ENCODE assay signal across 8 cellular contexts in genomic region chr3:147945968-147946519, GRCh38.
DNase-seq lines count a peak whose midpoint lies in the region; ATAC-seq and TF ChIP-seq lines count a peak whose summit lies in the region.

No MANE protein-coding gene starts in this region.

- no peaks in the 10 kb centered on the region for H3K9me2 ChIP-seq in SK-N-SH

- peak overlapping the region; percentile 66 for H3K4me2 ChIP-seq in SK-N-SH

- CTCF ChIA-PET in SK-N-SH (lab: Yijun Ruan, JAX): interaction anchor here (1.0 to 1.8 kb wide), 4 partner anchors 11 to 421 kb away, joined by 3 to 5 read pairs (median 4); no protein-coding TSS in a partner anchor

- peak; percentile 86 for TF ChIP-seq CTCF in SK-N-SH (IDR thresholded peaks at IDR 0.05)
- TF ChIP-seq CTCF in progenitor cell of endocrine pancreas (IDR thresholded peaks at IDR 0.05; ENCODE audit: unreplicated experiment): peak; percentile 56

- no peaks in the 10 kb centered on the region for H4K20me1 ChIP-seq in SK-N-SH (ENCODE audit: insufficient read depth)

- no peaks in the 10 kb centered on the region for H3K36me3 ChIP-seq in SK-N-SH (replicated peaks in 1 of 2; ENCODE audit: control insufficient read depth in 1 of 2, insufficient read depth in 2 of 2, low read length in 1 of 2)

- no peaks in the 10 kb centered on the region for H3K27me3 Mint-ChIP-seq in progenitor cell of endocrine pancreas

- no peaks in the 10 kb centered on the region for H3K27me3 ChIP-seq in SK-N-SH (ENCODE audit: insufficient read depth)

- peak in 1 of 2 experiments; percentile 62; a peak in 1 of 4 replicates for TF ChIP-seq EP300 in SK-N-SH (IDR thresholded peaks at IDR 0.05; ENCODE audit: borderline replicate concordance in 1 of 2, low read depth in 1 of 2, low read length in 1 of 2)

- POLR2A ChIA-PET in SK-N-SH (lab: Yijun Ruan, JAX): no interaction called here

- peaks cover 0 to 31% of the 10 kb centered on the region in 2 experiments; a peak in 3 of 4 replicates for H3K4me1 ChIP-seq in SK-N-SH (ENCODE audit: control insufficient read depth in 1 of 2, insufficient read depth in 2 of 2, low read depth in 1 of 2, low read length in 1 of 2)

- DNase-seq in NCI-H748 (lab: John Stamatoyannopoulos, UW; ENCODE audit: unreplicated experiment) (peak; percentile 50), NCI-H748 treated with DMSO at 0.1 percent for 48 hours (lab: John Stamatoyannopoulos, UW) (no peak), SK-N-SH (peak; percentile 48), foreskin melanocyte (peak; percentile 60), progenitor cell of endocrine pancreas (ENCODE audit: low spot score, unreplicated experiment) (no peak), NCI-H2196 (lab: John Stamatoyannopoulos, UW; ENCODE audit: unreplicated experiment) (no peak), NCI-H2107 treated with DMSO at 0.1 percent for 48 hours (lab: John Stamatoyannopoulos, UW; ENCODE audit: unreplicated experiment) (no peak)

- ATAC-seq in HG03342 (IDR thresholded peaks at IDR 0.05; ENCODE audit: unreplicated experiment): peak; percentile 66

- peak overlapping the region; percentile 20 to 52; a peak in 2 of 4 replicates for H3K4me3 ChIP-seq in SK-N-SH (ENCODE audit: low read depth in 2 of 2, low read length in 1 of 2)

- no peaks in the 10 kb centered on the region for H3K36me3 Mint-ChIP-seq in progenitor cell of endocrine pancreas (ENCODE audit: insufficient read depth)

- H3K27ac Mint-ChIP-seq in progenitor cell of endocrine pancreas: no peak overlapping the region

- H3K27ac ChIP-seq in SK-N-SH (ENCODE audit: low read depth in 2 of 2, low read length in 1 of 2): peak overlapping the region; percentile 77 to 99

- 19% methylated on average over 4 of the region's 4 CpGs for WGBS in SK-N-SH (ENCODE audit: low lambda C conversion rate)

- H3F3A ChIP-seq in SK-N-SH (replicated peaks; ENCODE audit: insufficient read depth): peaks cover 24% of the 10 kb centered on the region

- H3K79me2 ChIP-seq in SK-N-SH (ENCODE audit: insufficient read depth): no peaks in the 10 kb centered on the region

- no peaks in the 10 kb centered on the region for H3K9me3 ChIP-seq in SK-N-SH

- peak overlapping the region; percentile 98 for H2AFZ ChIP-seq in SK-N-SH (ENCODE audit: low read depth)

- no peak overlapping the region for H3K4me3 Mint-ChIP-seq in progenitor cell of endocrine pancreas (ENCODE audit: low read depth)

- peak; percentile 47; the same call in 1 of the 2 replicates for TF ChIP-seq RAD21 in SK-N-SH (IDR thresholded peaks at IDR 0.05; ENCODE audit: low read length)

- no peaks in the 10 kb centered on the region for H3K9me3 Mint-ChIP-seq in progenitor cell of endocrine pancreas (ENCODE audit: low read depth)

- H3K4me1 Mint-ChIP-seq in progenitor cell of endocrine pancreas (ENCODE audit: low read depth): peaks cover 4% of the 10 kb centered on the region

- H3K9ac ChIP-seq in SK-N-SH: peak overlapping the region; percentile 68

TF ChIP-seq in SK-N-SH, 30 proteins besides CTCF, POLR2A, EP300 and RAD21 (continues in another document):
- TF ChIP-seq GATA2 (CRISPR knock-in tag; IDR thresholded peaks at IDR 0.05) (no peak), RCOR1 (IDR thresholded peaks at IDR 0.05; ENCODE audit: low read length) (0 out of 2 replicates have a peak, but pooled peaks have one; percentile 35), NFIC (IDR thresholded peaks at IDR 0.05; ENCODE audit: borderline replicate concordance) (no peak), NRF1 (IDR thresholded peaks at IDR 0.05; ENCODE audit: low read depth, low read length) (no peak), TEAD4 (IDR thresholded peaks at IDR 0.05; ENCODE audit: borderline replicate concordance, insufficient read depth) (no peak), FOSL2 (IDR thresholded peaks at IDR 0.05; ENCODE audit: borderline replicate concordance, low read depth) (peak; percentile 26; the same call in 1 of the 2 replicates), USF1 (IDR thresholded peaks at IDR 0.05; ENCODE audit: borderline replicate concordance, low read depth) (no peak), TAF1 (IDR thresholded peaks at IDR 0.05; ENCODE audit: borderline replicate concordance, low read depth, low read length) (0 out of 2 replicates have a peak, but pooled peaks have one; percentile 42), REST (IDR thresholded peaks at IDR 0.05; ENCODE audit: low read depth, low read length) (no peak), RXRA (IDR thresholded peaks at IDR 0.05; ENCODE audit: borderline replicate concordance, low read depth) (peak; percentile 57; the same call in 1 of the 2 replicates), MEF2A (IDR thresholded peaks at IDR 0.05; ENCODE audit: borderline replicate concordance, low read depth) (peak; percentile 56), POLR2AphosphoS5 (IDR thresholded peaks at IDR 0.05; ENCODE audit: low read depth, low read length) (0 out of 2 replicates have a peak, but pooled peaks have one; percentile 42), IRF3 (IDR thresholded peaks at IDR 0.05; ENCODE audit: low read depth, low read length) (no peak), YY1 (IDR thresholded peaks at IDR 0.05; ENCODE audit: low read depth) (peak; percentile 31; the same call in 1 of the 2 replicates), PBX3 (IDR thresholded peaks at IDR 0.05) (no peak), SMC3 (IDR thresholded peaks at IDR 0.05; ENCODE audit: low read depth, low read length) (peak; percentile 22; the same call in 1 of the 2 replicates), JUND (IDR thresholded peaks at IDR 0.05) (peak; percentile 27; the same call in 1 of the 2 replicates), FOXM1 (IDR thresholded peaks at IDR 0.05; ENCODE audit: low read depth) (no peak), CHD2 (IDR thresholded peaks at IDR 0.05; ENCODE audit: low read length, partially characterized antibody) (no peak)
- TF ChIP-seq, protein P1, sequence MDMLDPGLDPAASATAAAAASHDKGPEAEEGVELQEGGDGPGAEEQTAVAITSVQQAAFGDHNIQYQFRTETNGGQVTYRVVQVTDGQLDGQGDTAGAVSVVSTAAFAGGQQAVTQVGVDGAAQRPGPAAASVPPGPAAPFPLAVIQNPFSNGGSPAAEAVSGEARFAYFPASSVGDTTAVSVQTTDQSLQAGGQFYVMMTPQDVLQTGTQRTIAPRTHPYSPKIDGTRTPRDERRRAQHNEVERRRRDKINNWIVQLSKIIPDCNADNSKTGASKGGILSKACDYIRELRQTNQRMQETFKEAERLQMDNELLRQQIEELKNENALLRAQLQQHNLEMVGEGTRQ (IDR thresholded peaks at IDR 0.05; ENCODE audit: borderline replicate concordance, low read depth, low read length): no peak
- TF ChIP-seq, protein P2, sequence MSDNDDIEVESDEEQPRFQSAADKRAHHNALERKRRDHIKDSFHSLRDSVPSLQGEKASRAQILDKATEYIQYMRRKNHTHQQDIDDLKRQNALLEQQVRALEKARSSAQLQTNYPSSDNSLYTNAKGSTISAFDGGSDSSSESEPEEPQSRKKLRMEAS (IDR thresholded peaks at IDR 0.05; ENCODE audit: low read depth): peak; percentile 28; the same call in 1 of the 2 replicates

Comparison
In these comparisons a context has a peak if more than half of its experiments do, and no peak if none do; other contexts are left out.
1. DNase-seq: peak in NCI-H748 (single experiment), SK-N-SH (single experiment) and foreskin melanocyte (single experiment); none in NCI-H748 treated with DMSO at 0.1 percent for 48 hours (single experiment), progenitor cell of endocrine pancreas (single experiment), NCI-H2196 (single experiment) and NCI-H2107 treated with DMSO at 0.1 percent for 48 hours (single experiment).